Comparison of ENCODE assay signal across 1 cellular context in genomic region chr7:137978464-137979237, GRCh38.
TF ChIP-seq lines count a peak whose summit lies in the region.

No MANE protein-coding gene starts in this region.

TF ChIP-seq in GM23338, 12 proteins besides CTCF, POLR2A, EP300 and RAD21 (continued from another document):
- TF ChIP-seq ZNF462 (CRISPR knock-in tag; IDR thresholded peaks at IDR 0.05), result no peak
- no peak for TF ChIP-seq NANOG (IDR thresholded peaks at IDR 0.05; ENCODE audit: borderline replicate concordance)
- no peak for TF ChIP-seq ZNF331 (CRISPR knock-in tag; IDR thresholded peaks at IDR 0.05; ENCODE audit: low read depth)
- no peak for TF ChIP-seq EZH2 (IDR thresholded peaks at IDR 0.05; ENCODE audit: low read depth, unreplicated experiment)
